ENCODE assay signal across 1 cellular context in genomic region chr5:122434547-122434946, GRCh38.
A peak's percentile ranks its signal among the peaks of the same experiment; 100 is the strongest.
TF ChIP-seq lines count a peak whose summit lies in the region.

No MANE protein-coding gene starts in this region.

TF ChIP-seq in HEK293, 187 proteins besides CTCF, POLR2A, EP300 and RAD21 (continued from another document):
- TF ChIP-seq ZSCAN5A (tag by site-specific recombination; IDR thresholded peaks at IDR 0.05), result no peak
- TF ChIP-seq FEZF1 (tag by site-specific recombination; IDR thresholded peaks at IDR 0.05), result 0 out of 2 replicates have a peak, but pooled peaks have one; percentile 22
- TF ChIP-seq ZNF221 (tag by site-specific recombination; IDR thresholded peaks at IDR 0.05; ENCODE audit: borderline replicate concordance), result no peak
- TF ChIP-seq ZNF670 (tag by site-specific recombination; IDR thresholded peaks at IDR 0.05; ENCODE audit: low read depth), result no peak
